ENCODE assay signal across 12 cellular contexts in the genomic region with DNA sequence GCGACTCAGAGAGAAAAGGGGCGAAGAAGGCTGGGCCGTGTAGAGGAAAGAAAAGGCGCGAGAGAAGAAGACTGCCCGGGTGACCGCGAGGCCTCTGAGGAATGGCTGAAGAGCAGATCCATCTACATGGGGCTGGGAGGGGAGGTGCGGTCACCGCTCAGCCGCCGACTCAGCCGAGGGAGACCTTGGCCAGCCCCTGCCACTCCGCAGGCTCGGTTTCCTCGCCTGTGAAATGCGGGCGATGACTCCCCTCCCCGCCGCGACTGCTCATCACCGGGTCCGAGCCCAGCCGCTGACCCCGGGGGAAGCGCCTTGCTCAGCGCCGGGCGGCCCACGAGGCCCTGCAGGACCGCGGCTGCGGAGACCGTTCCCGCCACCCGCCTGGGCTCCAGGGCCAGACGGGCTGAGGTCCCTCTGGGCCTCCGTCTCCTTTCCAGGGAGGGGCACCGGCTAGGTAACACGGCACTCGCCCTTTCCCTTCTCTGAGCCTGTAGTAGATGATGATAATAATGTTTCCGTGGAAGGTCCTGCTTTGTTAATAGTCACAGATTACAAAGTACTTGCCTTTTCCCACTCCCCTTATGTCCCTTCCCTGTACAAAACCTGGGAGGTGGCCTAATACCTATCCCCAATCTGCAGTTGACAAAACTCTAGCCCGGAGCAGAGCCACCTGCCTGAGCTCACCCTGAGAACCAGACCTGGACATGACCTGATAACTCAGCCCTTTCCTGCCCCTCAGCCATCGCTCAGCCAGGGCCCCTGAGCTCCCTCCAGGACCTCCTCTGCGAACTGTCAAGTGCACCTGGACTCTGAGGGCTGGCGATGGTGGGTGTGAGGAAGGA. TPM values are rescaled to one million over a fixed set of nuclear protein-coding genes. Genes with fewer than 3 reads are reported as not detected.
DNase-seq lines count a peak whose midpoint lies in the region; ATAC-seq, FAIRE-seq and TF ChIP-seq lines count a peak whose summit lies in the region.
"Had no signal": no experiment of that assay in that cellular context is flagged by ENCODE, and none has a peak within 500 bp of the region (broad histone marks: within the 10 kb centered on the region; RNA-seq: fewer than 3 reads in every experiment).

No MANE protein-coding gene starts in this region.

- H3K36me3 ChIP-seq in ACC112 (ENCODE audit: insufficient read depth, low read length): no peaks in the 10 kb centered on the region
- H3K36me3 ChIP-seq in HCT116 (ENCODE audit: control insufficient read depth in 1 of 2, insufficient read depth in 2 of 2, low read length in 2 of 2): no peaks in the 10 kb centered on the region
- no peaks in the 10 kb centered on the region for H3K36me3 ChIP-seq in K562 (ENCODE audit: control insufficient read depth, insufficient read depth, low read length)
- H3K36me3 ChIP-seq in prostate gland: no peaks in the 10 kb centered on the region
- H3K36me3 ChIP-seq: adrenal gland had no signal

- CTCF ChIA-PET in HCT116 (lab: Charles Lee) (interaction anchor here (0.8 to 5.8 kb wide), 8 partner anchors 9 to 54 kb away, joined by 3 to 85 read pairs (median 4); no protein-coding TSS in a partner anchor), K562 (lab: Yijun Ruan, JAX; ENCODE audit: low intra/inter-chr PET ratio) (interaction anchor here (0.7 to 2.8 kb wide), 3 partner anchors 47 to 147 kb away, joined by 4 to 25 read pairs (median 6); no protein-coding TSS in a partner anchor)

- H2AFZ ChIP-seq in ACC112 (ENCODE audit: low read length, unreplicated experiment) (no peak overlapping the region), HCT116 (ENCODE audit: low read depth, low read length, poor library complexity, severe bottlenecking) (peak overlapping the region; percentile 89), K562 (ENCODE audit: low read depth, low read length) (peak overlapping the region; percentile 81)

- intact Hi-C loops in HCT116 (cut with micrococcal nuclease): loop anchor here (1.0 kb wide), 3 partner anchors 47 to 325 kb away; no protein-coding TSS in a partner anchor
- intact Hi-C loops in K562 (cut with micrococcal nuclease): loop anchor here (1.0 to 10.0 kb wide), 4 partner anchors 25 to 322 kb away; no protein-coding TSS in a partner anchor
- intact Hi-C loops in left colon (cut with DNase I, micrococcal nuclease): loop anchor here (2.0 to 5.0 kb wide), 2 partner anchors 46 to 50 kb away; no protein-coding TSS in a partner anchor
- intact Hi-C loops in prostate gland (cut with DNase I): loop anchor here (2.0 kb wide), 1 partner anchor 46 kb away; no protein-coding TSS in a partner anchor

- H3K9me3 ChIP-seq in HCT116 (ENCODE audit: control insufficient read depth in 1 of 2, insufficient read depth in 1 of 2, low read depth in 1 of 2, low read length in 2 of 2) (no peaks in the 10 kb centered on the region), K562 (replicated peaks; ENCODE audit: control insufficient read depth, insufficient read depth, low read depth, low read length) (no peaks in the 10 kb centered on the region; the same call in 1 of the 2 replicates), prostate gland (no peaks in the 10 kb centered on the region)
- H3K9me3 ChIP-seq: adrenal gland had no signal

- H3K27ac ChIP-seq in ACC112 (ENCODE audit: low read depth, low read length): no peak overlapping the region
- no peak overlapping the region for H3K27ac ChIP-seq in HCT116 (ENCODE audit: low read depth, low read length)
- H3K27ac ChIP-seq in K562 (ENCODE audit: extremely low read depth, low read depth, low read length): no peak overlapping the region
- no peak overlapping the region for H3K27ac ChIP-seq in prostate gland
- H3K27ac ChIP-seq: adrenal gland had no signal

- no peak for TF ChIP-seq POLR2A in HCT116 (IDR thresholded peaks at IDR 0.05; ENCODE audit: borderline replicate concordance, extremely low read depth, insufficient read depth, insufficient read length)
- no peak for TF ChIP-seq POLR2A in K562 (conservative IDR thresholded peaks at IDR 0.05)
- TF ChIP-seq POLR2A in prostate gland (IDR thresholded peaks at IDR 0.05): no peak

- ATAC-seq in HCT116: no peak
- ATAC-seq in K562: peak; percentile 53
- ATAC-seq in left colon: peak; percentile 52
- ATAC-seq in GM21529 (IDR thresholded peaks at IDR 0.05; ENCODE audit: unreplicated experiment): no peak

- no peak for TF ChIP-seq RAD21 in HCT116 (IDR thresholded peaks at IDR 0.05; ENCODE audit: low read depth)
- no peak for TF ChIP-seq RAD21 in K562 (CRISPR knock-in tag; conservative IDR thresholded peaks at IDR 0.05 in 1 of 2, IDR thresholded peaks at IDR 0.05 in 1 of 2)

- H3K4me1 ChIP-seq in ACC112 (ENCODE audit: control insufficient read depth, insufficient read depth, low read length, unreplicated experiment) (no peaks in the 10 kb centered on the region), HCT116 (ENCODE audit: control insufficient read depth in 1 of 2, insufficient read depth in 2 of 2, low read length in 2 of 2) (peaks cover 0 to 8% of the 10 kb centered on the region in 2 experiments; a peak in 1 of 4 replicates), K562 (replicated peaks in 1 of 2; ENCODE audit: control insufficient read depth in 2 of 2, insufficient read depth in 2 of 2, low read length in 2 of 2) (peaks cover 0 to 21% of the 10 kb centered on the region in 2 experiments; a peak in 3 of 5 replicates), prostate gland (replicated peaks) (no peaks in the 10 kb centered on the region)

- H4K20me1 ChIP-seq in HCT116 (ENCODE audit: insufficient read depth): no peaks in the 10 kb centered on the region
- H4K20me1 ChIP-seq in K562 (replicated peaks; ENCODE audit: control insufficient read depth, insufficient read depth, low read length): peaks cover 11% of the 10 kb centered on the region

- no peaks in the 10 kb centered on the region for H3K9me2 ChIP-seq in HCT116 (ENCODE audit: insufficient read depth)

- BruUV-seq in HCT116 (replicated peaks; lab: Mats Ljungman, UMichigan): no TSS peak
- BruUV-seq in K562 (replicated peaks; lab: Mats Ljungman, UMichigan): no TSS peak

- RAD21 ChIA-PET in HCT116 (lab: Charles Lee; ENCODE audit: low non-redundant PET in 1 of 2, low total read pairs in 2 of 2, uncharacterized antibody in 2 of 2, unreplicated experiment in 2 of 2): interaction anchor here (1.3 to 2.9 kb wide), 6 partner anchors 25 to 52 kb away, joined by 3 to 25 read pairs (median 9); no protein-coding TSS in a partner anchor

- H3K27me3 ChIP-seq in ACC112 (ENCODE audit: insufficient read depth, low read length) (peaks cover 9% of the 10 kb centered on the region), HCT116 (ENCODE audit: insufficient read depth, low read length) (no peaks in the 10 kb centered on the region), K562 (ENCODE audit: control insufficient read depth in 2 of 2, insufficient read depth in 2 of 2, low read length in 2 of 2) (peaks cover 28 to 75% of the 10 kb centered on the region in 2 experiments), prostate gland (replicated peaks; ENCODE audit: insufficient read depth) (no peaks in the 10 kb centered on the region)

- in situ Hi-C loops in K562 (cut with MboI): loop anchor here (10.0 kb wide), 1 partner anchor 312 kb away; no protein-coding TSS in a partner anchor

- no peak for TF ChIP-seq EP300 in K562 (IDR thresholded peaks at IDR 0.05; ENCODE audit: low read length)

- POLR2A ChIA-PET in HCT116 (lab: Charles Lee) (no interaction called here), K562 (lab: Yijun Ruan, JAX) (interaction anchor here (0.6 kb wide), 3 partner anchors 50 to 129 kb away, joined by 3 to 5 read pairs (median 3); no protein-coding TSS in a partner anchor)

- no peaks in the 10 kb centered on the region for H3K9me1 ChIP-seq in K562 (ENCODE audit: control insufficient read depth, insufficient read depth, low read length)

- 14% methylated on average over 41 of the region's 46 CpGs for WGBS in K562 (ENCODE audit: insufficient coverage, low coverage, missing lambda C conversion rate)
- WGBS in prostate gland: 22% methylated on average over 46 of the region's 46 CpGs

- no peak for FAIRE-seq in K562 (lab: Jason Lieb, UNC)
- FAIRE-seq: small intestine had no signal

- DNase-seq in HCT116 (ENCODE audit: low read depth, low spot score): no peak
- peak in 3 of 4 experiments; percentile 35 to 49 (median 40) for DNase-seq in K562 (ENCODE audit: extremely low read depth in 1 of 4, low spot score in 3 of 4)
- DNase-seq in left colon: no peak
- DNase-seq in activated CD4-positive, CD25-positive, alpha-beta regulatory T cell (lab: John Stamatoyannopoulos, UW): no peak
- DNase-seq in prostate gland (ENCODE audit: low spot score): no peak
- DNase-seq in cortex of kidney (lab: John Stamatoyannopoulos, UW): no peak
- DNase-seq: NCI-H1105 had no signal

- no peak for TF ChIP-seq CTCF in HCT116 (IDR thresholded peaks at IDR 0.05 in 2 of 3, conservative IDR thresholded peaks at IDR 0.05 in 1 of 3; ENCODE audit: borderline replicate concordance in 1 of 3, insufficient read depth in 1 of 3, low read depth in 2 of 3, low read length in 2 of 3)
- no peak for TF ChIP-seq CTCF in K562 (IDR thresholded peaks at IDR 0.05 in 2 of 3, conservative IDR thresholded peaks at IDR 0.05 in 1 of 3; ENCODE audit: insufficient read depth in 2 of 3, low read depth in 1 of 3, low read length in 3 of 3)
- TF ChIP-seq CTCF in prostate gland (IDR thresholded peaks at IDR 0.05): no peak

- H3K79me2 ChIP-seq in ACC112 (ENCODE audit: control insufficient read depth, insufficient read depth, low read length, unreplicated experiment): no peaks in the 10 kb centered on the region
- H3K79me2 ChIP-seq in HCT116 (ENCODE audit: insufficient read depth, low read length): no peaks in the 10 kb centered on the region
- H3K79me2 ChIP-seq in K562 (ENCODE audit: control insufficient read depth, insufficient read depth, low read length): no peaks in the 10 kb centered on the region

- no peak overlapping the region for H3K9ac ChIP-seq in HCT116 (ENCODE audit: low read length)
- H3K9ac ChIP-seq in K562 (ENCODE audit: insufficient read depth in 1 of 2, low read depth in 2 of 2, low read length in 2 of 2): peak overlapping the region in 1 of 2 experiments; percentile 63; a peak in 2 of 4 replicates

- 0 out of 2 replicates have a peak overlapping the region, but pooled peaks have one; percentile 11 for H3K4me3 ChIP-seq in ACC112 (ENCODE audit: low read depth, low read length)
- H3K4me3 ChIP-seq in HCT116 (replicated peaks in 1 of 2; ENCODE audit: low read depth in 1 of 2, low read length in 2 of 2): no peak overlapping the region
- peak overlapping the region; percentile 17; the same call in 1 of the 2 replicates for H3K4me3 ChIP-seq in K562
- H3K4me3 ChIP-seq in prostate gland: no peak overlapping the region

- H3K4me2 ChIP-seq in HCT116 (ENCODE audit: low read length) (peak overlapping the region; percentile 38), K562 (ENCODE audit: insufficient read depth, low read length) (peak overlapping the region; percentile 69)

RNA-seq across cellular contexts. Expression of a gene that starts 1.6 kb away (rescaled TPM):
- total RNA-seq in HCT116 (2021; ENCODE audit: unreplicated experiment): not detected
- not detected in 2 replicates for polyA plus RNA-seq in HCT116 (2012)
- total RNA-seq in K562 (2011; cell fraction: chromatin; rRNA removed; ENCODE audit: low replicate concordance): not detected in 2 replicates
- not detected in 2 replicates for total RNA-seq in K562 (2011; cell fraction: nucleolus; rRNA removed)
- total RNA-seq in K562 (2011; cell fraction: nucleoplasm; rRNA removed): not detected in 2 replicates
- not detected in 2 replicates for total RNA-seq in K562 (2014; rRNA removed)
- not detected in 2 replicates for total RNA-seq in K562 (2014; rRNA removed; fragmentation: Illumina TruSeq; extraction: Trizol)
- total RNA-seq in K562 (2015; rRNA removed; fragmentation: Illumina TruSeq; extraction: Trizol): not detected in 2 replicates
- total RNA-seq in K562 (2021): not detected in 2 replicates
- polyA plus RNA-seq in K562 (2011; rRNA removed): not detected in 2 replicates
- polyA plus RNA-seq in K562 (2011; cell fraction: cytosol; rRNA removed): 0.01 TPM in 1 of 2 replicates, not detected in the other
- not detected in 2 replicates for polyA plus RNA-seq in K562 (2011; cell fraction: nucleus; rRNA removed)
- polyA plus RNA-seq in K562 (2012): 0.01 TPM in 1 of 2 replicates, not detected in the other
- polyA plus RNA-seq in K562 (2014; fragmentation: Illumina TruSeq; extraction: Trizol): not detected in 2 replicates
- not detected for polyA plus RNA-seq in K562 (2014; fragmentation: Nextera tagmentation; extraction: Ambion mirVana)
- polyA plus RNA-seq in K562 (2014; rRNA removed): not detected in 2 replicates
- not detected in 2 replicates for polyA minus RNA-seq in K562 (2011; rRNA and poly(A)+ RNA removed)
- polyA minus RNA-seq in K562 (2011; cell fraction: cytosol; rRNA and poly(A)+ RNA removed): not detected in 2 replicates
- polyA minus RNA-seq in K562 (2011; cell fraction: nucleus; rRNA and poly(A)+ RNA removed): not detected in 2 replicates
- total RNA-seq in left colon: not detected
- total RNA-seq in prostate gland: under 1 TPM in 1 of 2 donors, not detected in 1; 0.11 TPM
- total RNA-seq: adrenal gland, SK-MEL-5 had no signal

RNA-seq across cellular contexts. Expression of a gene that starts 16.7 kb away (rescaled TPM):
- total RNA-seq in HCT116 (2021; ENCODE audit: unreplicated experiment) (4.4 TPM), K562 (2014; rRNA removed) (not detected in 2 replicates), K562 (2014; rRNA removed; fragmentation: Illumina TruSeq; extraction: Trizol) (not detected in 2 replicates), K562 (2015; rRNA removed; fragmentation: Illumina TruSeq; extraction: Trizol) (not detected in 2 replicates), K562 (2021) (not detected in 2 replicates), left colon (10 to 100 TPM; 12.2 to 19.8 TPM), prostate gland (1 to 10 TPM; 2.4 to 5.4 TPM)
- 6.1 and 6.5 TPM in 2 replicates for polyA plus RNA-seq in HCT116 (2012)
- total RNA-seq in K562 (2011; cell fraction: chromatin; rRNA removed; ENCODE audit: low replicate concordance): not detected in 2 replicates
- not detected in 2 replicates for total RNA-seq in K562 (2011; cell fraction: nucleolus; rRNA removed)
- total RNA-seq in K562 (2011; cell fraction: nucleoplasm; rRNA removed): not detected in 2 replicates
- polyA plus RNA-seq in K562 (2011; rRNA removed) (not detected in 2 replicates), K562 (2014; fragmentation: Illumina TruSeq; extraction: Trizol) (not detected in 2 replicates), K562 (2014; fragmentation: Nextera tagmentation; extraction: Ambion mirVana) (not detected), K562 (2014; rRNA removed) (not detected in 2 replicates)
- polyA plus RNA-seq in K562 (2011; cell fraction: cytosol; rRNA removed): not detected in 2 replicates
- polyA plus RNA-seq in K562 (2011; cell fraction: nucleus; rRNA removed): not detected in 2 replicates
- not detected in 2 replicates for polyA plus RNA-seq in K562 (2012)
- polyA minus RNA-seq in K562 (2011; rRNA and poly(A)+ RNA removed): not detected in 2 replicates
- polyA minus RNA-seq in K562 (2011; cell fraction: cytosol; rRNA and poly(A)+ RNA removed): not detected in 2 replicates
- not detected in 2 replicates for polyA minus RNA-seq in K562 (2011; cell fraction: nucleus; rRNA and poly(A)+ RNA removed)
- total RNA-seq: SK-MEL-5 had no signal

RNA-seq across cellular contexts. Expression of a gene that starts 42.3 kb away (rescaled TPM):
- 39.6 TPM for total RNA-seq in HCT116 (2021; ENCODE audit: unreplicated experiment)
- 44.4 and 54.6 TPM in 2 replicates for polyA plus RNA-seq in HCT116 (2012)
- total RNA-seq in K562 (2011; cell fraction: chromatin; rRNA removed; ENCODE audit: low replicate concordance): 22.6 and 51.1 TPM in 2 replicates
- total RNA-seq in K562 (2011; cell fraction: nucleolus; rRNA removed): 61.6 and 67.9 TPM in 2 replicates
- 42.1 and 42.2 TPM in 2 replicates for total RNA-seq in K562 (2011; cell fraction: nucleoplasm; rRNA removed)
- 46.0 and 70.3 TPM in 2 replicates for total RNA-seq in K562 (2014; rRNA removed)
- 6.6 and 10.2 TPM in 2 replicates for total RNA-seq in K562 (2014; rRNA removed; fragmentation: Illumina TruSeq; extraction: Trizol)
- 24.7 and 26.1 TPM in 2 replicates for total RNA-seq in K562 (2015; rRNA removed; fragmentation: Illumina TruSeq; extraction: Trizol)
- total RNA-seq in K562 (2021): 58.6 and 66.9 TPM in 2 replicates
- polyA plus RNA-seq in K562 (2011; rRNA removed): 11.2 and 55.2 TPM in 2 replicates
- 21.6 and 35.4 TPM in 2 replicates for polyA plus RNA-seq in K562 (2011; cell fraction: cytosol; rRNA removed)
- polyA plus RNA-seq in K562 (2011; cell fraction: nucleus; rRNA removed): 69.1 and 116 TPM in 2 replicates
- 80.4 and 94.8 TPM in 2 replicates for polyA plus RNA-seq in K562 (2012)
- 25.7 and 32.4 TPM in 2 replicates for polyA plus RNA-seq in K562 (2014; fragmentation: Illumina TruSeq; extraction: Trizol)
- 1 to 10 TPM; 3.2 to 4.3 TPM for polyA plus RNA-seq in K562 (2014; fragmentation: Nextera tagmentation; extraction: Ambion mirVana)
- polyA plus RNA-seq in K562 (2014; rRNA removed): 37.9 and 43.9 TPM in 2 replicates
- polyA minus RNA-seq in K562 (2011; rRNA and poly(A)+ RNA removed): 7.4 and 16.4 TPM in 2 replicates
- 12.9 and 44.1 TPM in 2 replicates for polyA minus RNA-seq in K562 (2011; cell fraction: cytosol; rRNA and poly(A)+ RNA removed)
- polyA minus RNA-seq in K562 (2011; cell fraction: nucleus; rRNA and poly(A)+ RNA removed): 17.9 and 38.1 TPM in 2 replicates
- 10 to 100 TPM; 12.6 to 37.0 TPM for total RNA-seq in left colon
- under 1 TPM in 1 of 2 donors, not detected in 1; 0.45 TPM for total RNA-seq in prostate gland

Comparison
In these comparisons a context has a peak if more than half of its experiments do, and no peak if none do; other contexts are left out.
1. H3K4me3 ChIP-seq: peak in ACC112 (single experiment) and K562 (single experiment); none in HCT116 (0 of 2) and prostate gland (0 of 2).
2. ATAC-seq: peak in K562 (single experiment) and left colon (single experiment); none in HCT116 (single experiment) and GM21529 (single experiment).
3. DNase-seq: peak in K562 (3 of 4); none in HCT116 (single experiment), left colon (0 of 2), activated CD4-positive, CD25-positive, alpha-beta regulatory T cell (0 of 4), prostate gland (single experiment) and cortex of kidney (single experiment).
4. RNA of a gene that starts 42.3 kb away (total RNA-seq): 6.6 to 70.3 TPM in K562, 39.6 TPM in HCT116 (single experiment) and 12.6 to 37.0 TPM in left colon; 0.45 TPM in prostate gland; every median in the first group is over 4 times any median in the second.